ENCODE assay signal across 12 cellular contexts in genomic region chr11:909406-909805, GRCh38. TPM values are rescaled to one million over a fixed set of nuclear protein-coding genes. Genes with fewer than 3 reads are reported as not detected.
DNase-seq lines count a peak whose midpoint lies in the region; ATAC-seq, FAIRE-seq and TF ChIP-seq lines count a peak whose summit lies in the region.
"Had no signal": no experiment of that assay in that cellular context is flagged by ENCODE, and none has a peak within 500 bp of the region (broad histone marks: within the 10 kb centered on the region; RNA-seq: fewer than 3 reads in every experiment).

No MANE protein-coding gene starts in this region.

- no peak overlapping the region for H3K23ac ChIP-seq in H1 (ENCODE audit: insufficient read length)

- peak overlapping the region; percentile 88 for H3K4me3 Mint-ChIP-seq in activated CD4-positive, alpha-beta T cell treated with anti-CD3 and anti-CD28 coated beads for 36 hours

- no peak for ATAC-seq in activated CD4-positive, alpha-beta T cell treated with anti-CD3 and anti-CD28 coated beads for 36 hours
- ATAC-seq in HG02973 (IDR thresholded peaks at IDR 0.05; ENCODE audit: unreplicated experiment), result no peak

- no peak overlapping the region for H2BK5ac ChIP-seq in H1 (ENCODE audit: low read depth, low read length)

- H3K9ac ChIP-seq in OCI-LY3 (ENCODE audit: low read length) (peak overlapping the region; percentile 91; the same call in 1 of the 2 replicates), H1 (replicated peaks in 1 of 4; ENCODE audit: extremely low read depth in 1 of 4, low read depth in 3 of 4, low read length in 3 of 4) (peak overlapping the region in 2 of 4 experiments; percentile 6 to 42; a peak in 1 of 7 replicates)

- H4K20me1 ChIP-seq in OCI-LY3 (ENCODE audit: insufficient read depth, low read length) (peaks cover 8% of the 10 kb centered on the region; the same call in 1 of the 2 replicates), H1 (replicated peaks in 1 of 2; ENCODE audit: control insufficient read depth in 1 of 2, insufficient read depth in 2 of 2, low read length in 2 of 2) (peaks cover 0 to 10% of the 10 kb centered on the region in 2 experiments)

- H3K4ac ChIP-seq in H1 (replicated peaks; ENCODE audit: insufficient read length, low read depth, low read length), result no peak overlapping the region

- peaks cover 15% of the 10 kb centered on the region for H3K23me2 ChIP-seq in H1 (ENCODE audit: low read depth, low read length)

- CTCF ChIA-PET in activated CD4-positive, alpha-beta T cell treated with anti-CD3 and anti-CD28 coated beads for 36 hours (lab: Charles Lee), result interaction anchor here (1.0 kb wide), 1 partner anchor 15 kb away, joined by 3 read pairs; no protein-coding TSS in a partner anchor
- CTCF ChIA-PET in H1 (lab: Charles Lee; ENCODE audit: partially characterized antibody), result interaction anchor here (0.7 to 1.7 kb wide), 8 partner anchors 9 to 86 kb away, joined by 3 to 12 read pairs (median 4); no protein-coding TSS in a partner anchor

- TF ChIP-seq RAD21 in H1 (IDR thresholded peaks at IDR 0.05 in 1 of 2, conservative IDR thresholded peaks at IDR 0.05 in 1 of 2; ENCODE audit: low read depth in 2 of 2, low read length in 2 of 2), result no peak

- no peak overlapping the region for H4K91ac ChIP-seq in H1 (replicated peaks; ENCODE audit: insufficient read length, low read length)

- no peaks in the 10 kb centered on the region for H3K9me3 ChIP-seq in OCI-LY3 (ENCODE audit: insufficient read depth, low read length)
- H3K9me3 ChIP-seq in H1 (ENCODE audit: insufficient read depth in 2 of 2, low read depth in 1 of 2, low read length in 1 of 2), result no peaks in the 10 kb centered on the region
- H3K9me3 ChIP-seq: testis had no signal

- H3K27ac Mint-ChIP-seq in activated CD4-positive, alpha-beta T cell treated with anti-CD3 and anti-CD28 coated beads for 36 hours, result no peak overlapping the region

- no peak for TF ChIP-seq CTCF in OCI-LY3 (IDR thresholded peaks at IDR 0.05; ENCODE audit: low read depth, low read length)
- no peak for TF ChIP-seq CTCF in H1 (IDR thresholded peaks at IDR 0.05; ENCODE audit: control extremely low read depth in 1 of 3, insufficient read depth in 1 of 3, low read depth in 1 of 3, low read length in 3 of 3)

- no peak overlapping the region for H2BK15ac ChIP-seq in H1 (ENCODE audit: low read length)

- TF ChIP-seq POLR2A in H1 (IDR thresholded peaks at IDR 0.05; ENCODE audit: control extremely low read depth in 1 of 2, low read depth in 2 of 2, low read length in 2 of 2), result no peak

- intact Hi-C loops in activated CD4-positive, alpha-beta T cell treated with anti-CD3 and anti-CD28 coated beads for 36 hours (cut with DNase I, micrococcal nuclease), result no loop called here

- H2BK20ac ChIP-seq in H1 (ENCODE audit: low read length), result no peak overlapping the region

- 94% methylated on average over 11 of the region's 11 CpGs; no CpG with 5 or more reads in 1 of the 2 experiments for WGBS in H1 (ENCODE audit: extremely low coverage in 1 of 2, insufficient coverage in 1 of 2, insufficient read length in 1 of 2, insufficient replicate concordance in 2 of 2, low coverage in 1 of 2, low lambda C conversion rate in 2 of 2, missing lambda C conversion rate in 1 of 2), 2 experiments

- peaks cover 12% of the 10 kb centered on the region for H3K36me3 Mint-ChIP-seq in activated CD4-positive, alpha-beta T cell treated with anti-CD3 and anti-CD28 coated beads for 36 hours (ENCODE audit: low read depth)

- no peaks in the 10 kb centered on the region for H3K9me3 Mint-ChIP-seq in activated CD4-positive, alpha-beta T cell treated with anti-CD3 and anti-CD28 coated beads for 36 hours (ENCODE audit: low read depth)

- no peak overlapping the region for H4K5ac ChIP-seq in H1 (ENCODE audit: insufficient read length, low read depth, low read length)

- H3K27ac ChIP-seq in OCI-LY3 (ENCODE audit: low read length) (no peak overlapping the region), H1 (ENCODE audit: low read depth, low read length) (no peak overlapping the region)

- H4K8ac ChIP-seq in H1 (ENCODE audit: extremely low read depth, insufficient read depth, low read length), result no peak overlapping the region; the same call in 1 of the 2 replicates

- H2BK12ac ChIP-seq in H1 (ENCODE audit: low read depth, low read length), result no peak overlapping the region

- H3K4me2 ChIP-seq in OCI-LY3 (ENCODE audit: low read length) (peak overlapping the region; percentile 71), H1 (ENCODE audit: insufficient read depth in 1 of 2, low read depth in 2 of 2, low read length in 2 of 2) (peak overlapping the region; percentile 74 to 77)

- no peak for TF ChIP-seq EP300 in H1 (IDR thresholded peaks at IDR 0.05; ENCODE audit: borderline replicate concordance in 1 of 2, low read depth in 2 of 2, low read length in 2 of 2)

- H2BK120ac ChIP-seq in H1 (replicated peaks; ENCODE audit: low read depth, low read length), result peak overlapping the region; percentile 54

- H3K4me1 ChIP-seq in OCI-LY3 (ENCODE audit: low read length), result peaks cover 32% of the 10 kb centered on the region
- peaks cover 0 to 14% (median 6%) of the 10 kb centered on the region in 4 experiments; a peak in 6 of 7 replicates for H3K4me1 ChIP-seq in H1 (replicated peaks in 1 of 4; ENCODE audit: control insufficient read depth in 3 of 4, insufficient read depth in 4 of 4, low read length in 3 of 4)

- H2AFZ ChIP-seq in OCI-LY3 (ENCODE audit: low read depth, low read length) (no peak overlapping the region), H1 (ENCODE audit: low read length) (no peak overlapping the region)

- peaks cover 22% of the 10 kb centered on the region for H3K79me1 ChIP-seq in H1 (ENCODE audit: low read depth, low read length)

- peaks cover 24% of the 10 kb centered on the region for H3K4me1 Mint-ChIP-seq in activated CD4-positive, alpha-beta T cell treated with anti-CD3 and anti-CD28 coated beads for 36 hours

- H3K27me3 ChIP-seq in OCI-LY3 (ENCODE audit: low read depth, low read length) (no peaks in the 10 kb centered on the region), H1 (replicated peaks in 1 of 4; ENCODE audit: control insufficient read depth in 3 of 4, extremely low read depth in 1 of 4, insufficient read depth in 3 of 4, low read length in 3 of 4) (no peaks in the 10 kb centered on the region)
- H3K27me3 ChIP-seq: testis had no signal

- no peak overlapping the region for H3K18ac ChIP-seq in H1 (ENCODE audit: extremely low read depth, low read length)

- H3K36me3 ChIP-seq in OCI-LY3 (replicated peaks; ENCODE audit: low read depth, low read length) (peaks cover 7% of the 10 kb centered on the region), H1 (ENCODE audit: control insufficient read depth in 2 of 4, insufficient read depth in 4 of 4, low read length in 3 of 4) (peaks cover 2 to 5% (median 4%) of the 10 kb centered on the region in 4 experiments; a peak in 6 of 8 replicates)

- H2AK5ac ChIP-seq in H1 (ENCODE audit: low read depth, low read length), result no peak overlapping the region

- DNase-seq in activated CD4-positive, alpha-beta T cell treated with anti-CD3 and anti-CD28 coated beads for 36 hours, result no peak
- DNase-seq in activated CD4-positive, alpha-beta T cell treated with anti-CD3 and anti-CD28 coated beads for 4 hours, result no peak
- DNase-seq in H1 (ENCODE audit: low read depth in 1 of 2, low spot score in 2 of 2) (no peak), skeletal muscle cell (ENCODE audit: low read depth) (no peak), HT-29 (ENCODE audit: low spot score) (no peak)
- no peak for DNase-seq in stimulated activated CD4-positive, alpha-beta T cell treated with anti-CD3 and anti-CD28 coated beads, Interleukin-15, amount 100 ng/mL, for 24 hours
- DNase-seq: ACHN; dermis blood vessel endothelial cell; stimulated activated CD4-positive, alpha-beta T cell treated with anti-CD3 and anti-CD28 coated beads, Interleukin-12 subunit alpha, Interleukin-12 subunit beta, amount 100 ng/mL, for 4 hours; testis had no signal

- H3K79me2 ChIP-seq in OCI-LY3 (ENCODE audit: low read length) (peaks cover 37% of the 10 kb centered on the region), H1 (ENCODE audit: control insufficient read depth in 1 of 2, insufficient read depth in 2 of 2, low read length in 2 of 2) (peaks cover 0 to 36% of the 10 kb centered on the region in 2 experiments; a peak in 3 of 4 replicates)

- H3K27me3 Mint-ChIP-seq in activated CD4-positive, alpha-beta T cell treated with anti-CD3 and anti-CD28 coated beads for 36 hours, result no peaks in the 10 kb centered on the region

- H3K4me3 ChIP-seq in OCI-LY3 (ENCODE audit: low read length) (peak overlapping the region; percentile 97), H1 (ENCODE audit: extremely low read depth in 1 of 4, insufficient read depth in 2 of 4, low read depth in 3 of 4, low read length in 4 of 4) (peak overlapping the region in 3 of 4 experiments; percentile 69 to 97 (median 89); a peak in 5 of 8 replicates), skeletal muscle cell (ENCODE audit: low read depth, low read length) (peak overlapping the region; percentile 88)

- no peak overlapping the region for H3K56ac ChIP-seq in H1 (replicated peaks; ENCODE audit: insufficient read length, low read depth, low read length)

- FAIRE-seq in H1 (lab: Jason Lieb, UNC), result no peak

- POLR2A ChIA-PET in activated CD4-positive, alpha-beta T cell treated with anti-CD3 and anti-CD28 coated beads for 36 hours (lab: Charles Lee), result no interaction called here
- POLR2A ChIA-PET in H1 (lab: Charles Lee; ENCODE audit: partially characterized antibody), result interaction anchor here (0.8 to 1.8 kb wide), 4 partner anchors 15 to 132 kb away, joined by 3 to 6 read pairs (median 3); no protein-coding TSS in a partner anchor

- H3K14ac ChIP-seq in H1 (ENCODE audit: insufficient read length), result no peak overlapping the region

RNA-seq across cellular contexts. Expression of gene CHID1, which starts 1.2 kb away (rescaled TPM):
- 10 to 100 TPM; 60.4 to 75.3 TPM for total RNA-seq in activated CD4-positive, alpha-beta T cell treated with anti-CD3 and anti-CD28 coated beads for 36 hours
- 78.9 and 81.2 TPM in 2 replicates for total RNA-seq in H1 (2021; fragmentation: NEBNext Ultra II Directional; extraction: Animal tissue kit (Norgen Biotek cat#: 25700))
- polyA plus RNA-seq in H1 (2011; rRNA removed), result 88.5 and 114 TPM in 2 replicates
- 102 TPM for polyA plus RNA-seq in H1 (2011; cell fraction: cytosol; rRNA removed)
- polyA plus RNA-seq in H1 (2011; cell fraction: nucleus; rRNA removed), result 115 TPM
- 55.8 to 87.0 TPM (median 82.0 TPM) in 4 replicates for polyA plus RNA-seq in H1 (2012, experiment 1 of 2)
- 82.1 TPM for polyA plus RNA-seq in H1 (2012, experiment 2 of 2)
- 76.3 TPM for polyA plus RNA-seq in H1 (2013, experiment 1 of 2)
- 80.1 TPM for polyA plus RNA-seq in H1 (2013, experiment 2 of 2)
- polyA minus RNA-seq in H1 (2011; rRNA and poly(A)+ RNA removed), result 59.6 and 70.2 TPM in 2 replicates
- polyA minus RNA-seq in H1 (2011; cell fraction: cytosol; rRNA and poly(A)+ RNA removed), result 49.1 TPM
- 52.7 TPM for polyA minus RNA-seq in H1 (2011; cell fraction: nucleus; rRNA and poly(A)+ RNA removed)
- 68.2 and 80.6 TPM in 2 replicates for total RNA-seq in HT-29 (2014; rRNA removed; shearing (Covaris generic))

RNA-seq across cellular contexts. Expression of gene AP2A2, which starts 16.3 kb away (rescaled TPM):
- total RNA-seq in activated CD4-positive, alpha-beta T cell treated with anti-CD3 and anti-CD28 coated beads for 36 hours, result 10 to 100 TPM; 43.5 to 71.6 TPM
- 50.0 and 56.3 TPM in 2 replicates for total RNA-seq in H1 (2021; fragmentation: NEBNext Ultra II Directional; extraction: Animal tissue kit (Norgen Biotek cat#: 25700))
- 65.0 and 70.0 TPM in 2 replicates for polyA plus RNA-seq in H1 (2011; rRNA removed)
- 44.9 TPM for polyA plus RNA-seq in H1 (2011; cell fraction: cytosol; rRNA removed)
- polyA plus RNA-seq in H1 (2011; cell fraction: nucleus; rRNA removed), result 169 TPM
- 40.2 to 49.3 TPM (median 44.1 TPM) in 4 replicates for polyA plus RNA-seq in H1 (2012, experiment 1 of 2)
- 31.3 TPM for polyA plus RNA-seq in H1 (2012, experiment 2 of 2)
- polyA plus RNA-seq in H1 (2013, experiment 1 of 2), result 44.2 TPM
- 40.7 TPM for polyA plus RNA-seq in H1 (2013, experiment 2 of 2)
- polyA minus RNA-seq in H1 (2011; rRNA and poly(A)+ RNA removed), result 55.2 and 63.7 TPM in 2 replicates
- polyA minus RNA-seq in H1 (2011; cell fraction: cytosol; rRNA and poly(A)+ RNA removed), result 75.7 TPM
- 71.4 TPM for polyA minus RNA-seq in H1 (2011; cell fraction: nucleus; rRNA and poly(A)+ RNA removed)
- total RNA-seq in HT-29 (2014; rRNA removed; shearing (Covaris generic)), result 38.5 and 46.6 TPM in 2 replicates
